7 cellular contexts compared by ENCODE assay signal in the genomic region with DNA sequence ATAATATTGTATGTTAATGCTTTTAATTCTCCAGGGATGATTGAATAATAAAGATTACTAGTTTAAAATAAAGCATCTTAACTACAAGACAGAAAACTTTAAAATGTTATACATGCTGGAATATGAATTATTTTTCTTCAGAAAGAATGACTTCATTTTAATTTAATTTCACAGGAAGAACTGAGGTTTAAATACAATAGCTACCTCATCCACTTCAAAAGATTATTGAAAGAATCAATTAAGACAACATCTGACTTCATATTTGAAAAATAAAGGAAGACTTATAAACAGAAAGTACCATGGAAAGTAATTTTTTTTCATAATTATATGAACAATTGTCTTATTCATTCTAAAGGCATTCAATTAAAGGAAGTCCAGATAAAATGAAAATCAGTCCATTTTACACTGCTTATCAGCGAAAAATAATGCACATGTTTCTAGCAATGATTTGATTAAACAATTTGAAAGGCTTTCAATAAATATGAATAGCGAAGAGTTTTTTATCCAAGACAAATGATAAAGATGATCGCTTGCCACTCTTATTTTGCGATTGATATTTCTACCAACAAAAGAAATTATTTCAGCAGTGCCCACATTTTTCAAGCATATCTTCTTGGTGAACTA.
"Had no signal": no experiment of that assay in that cellular context is flagged by ENCODE, and none has a peak within 500 bp of the region (broad histone marks: within the 10 kb centered on the region; RNA-seq: fewer than 3 reads in every experiment).

No MANE protein-coding gene starts in this region.

- DNase-seq: GDM1, GF-D8 had no signal

- H3K4me3 ChIP-seq: GM12878 had no signal

- ATAC-seq: GM12878 had no signal

- FAIRE-seq: GM12878, GM12891, GM12892, GM18507, GM19239 had no signal
